ENCODE assay signal across 1 cellular context in the genomic region with DNA sequence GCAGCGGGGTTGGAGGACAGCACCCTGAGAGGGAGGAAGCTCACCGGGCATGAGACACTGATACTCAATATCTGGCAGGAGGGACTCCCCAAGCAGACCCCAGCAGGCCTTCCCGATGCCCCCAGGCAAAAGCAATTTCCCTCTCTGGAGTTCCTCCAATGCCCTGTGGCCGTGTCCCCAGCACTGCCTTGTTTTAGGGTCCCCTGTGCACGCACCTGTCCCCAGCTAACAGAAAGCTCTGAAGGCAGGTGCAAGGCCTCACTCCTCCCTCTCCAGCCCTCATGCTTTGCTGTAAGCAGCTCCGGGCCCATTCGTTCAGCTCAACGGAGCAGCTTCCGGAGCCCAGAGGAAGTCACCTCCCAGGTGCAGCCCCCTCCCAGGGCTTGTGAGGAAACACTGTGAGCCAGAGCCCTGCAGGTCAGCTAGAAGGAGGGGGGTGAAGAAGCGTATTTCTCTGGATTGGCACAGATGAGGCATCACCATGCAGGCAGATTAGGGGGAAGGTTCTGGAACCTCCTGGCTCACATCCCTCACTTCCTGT.
TF ChIP-seq lines count a peak whose summit lies in the region.

No MANE protein-coding gene starts in this region.

TF ChIP-seq in HepG2, 621 proteins besides CTCF, POLR2A, EP300 and RAD21 (continued from another document):
- TF ChIP-seq ZNF687 (CRISPR knock-in tag; IDR thresholded peaks at IDR 0.05) (peak; percentile 58), HNRNPUL1 (IDR thresholded peaks at IDR 0.05; ENCODE audit: low read depth, low read length) (no peak), E2F1 (CRISPR knock-in tag; IDR thresholded peaks at IDR 0.05) (no peak), ZNF335 (CRISPR knock-in tag; IDR thresholded peaks at IDR 0.05) (no peak), HOXA5 (CRISPR knock-in tag; IDR thresholded peaks at IDR 0.05) (no peak), ZNF672 (CRISPR knock-in tag; IDR thresholded peaks at IDR 0.05) (0 out of 2 replicates have a peak, but pooled peaks have one; percentile 18), ZNF274 (CRISPR knock-in tag; IDR thresholded peaks at IDR 0.05) (peak; percentile 61; the same call in 1 of the 2 replicates), ZNF746 (CRISPR knock-in tag; IDR thresholded peaks at IDR 0.05) (no peak), NFE2 (CRISPR knock-in tag; IDR thresholded peaks at IDR 0.05) (no peak), ZNF768 (CRISPR knock-in tag; IDR thresholded peaks at IDR 0.05) (no peak), CCAR2 (optimal IDR thresholded peaks at IDR 0.05; ENCODE audit: low read depth, low read length) (no peak), TBL1XR1 (IDR thresholded peaks at IDR 0.05; ENCODE audit: borderline replicate concordance, low read length, partially characterized antibody) (no peak), TARDBP (CRISPR knock-in tag; IDR thresholded peaks at IDR 0.05) (no peak), CBX5 (CRISPR knock-in tag; IDR thresholded peaks at IDR 0.05; ENCODE audit: borderline replicate concordance) (no peak), GPN1 (CRISPR knock-in tag; IDR thresholded peaks at IDR 0.05; ENCODE audit: borderline replicate concordance) (no peak), ZNF124 (CRISPR knock-in tag; IDR thresholded peaks at IDR 0.05) (no peak), CSRNP2 (CRISPR knock-in tag; conservative IDR thresholded peaks at IDR 0.05; ENCODE audit: low read depth) (0 out of 2 replicates have a peak, but pooled peaks have one; percentile 12), ZNF224 (CRISPR knock-in tag; IDR thresholded peaks at IDR 0.05) (0 out of 2 replicates have a peak, but pooled peaks have one; percentile 5), ZNF572 (CRISPR knock-in tag; IDR thresholded peaks at IDR 0.05) (no peak), POLR2AphosphoS5 (IDR thresholded peaks at IDR 0.05; ENCODE audit: low read depth, low read length) (no peak), TBP (CRISPR knock-in tag; IDR thresholded peaks at IDR 0.05) (no peak), ZNF430 (CRISPR knock-in tag; IDR thresholded peaks at IDR 0.05) (no peak), HMG20B (CRISPR knock-in tag; conservative IDR thresholded peaks at IDR 0.05) (no peak), FOXC1 (CRISPR knock-in tag; IDR thresholded peaks at IDR 0.05; ENCODE audit: borderline replicate concordance) (0 out of 2 replicates have a peak, but pooled peaks have one; percentile 16), NFE2L2 (IDR thresholded peaks at IDR 0.05; ENCODE audit: low read length) (no peak), ZNF558 (CRISPR knock-in tag; IDR thresholded peaks at IDR 0.05; ENCODE audit: borderline replicate concordance) (no peak), HES4 (CRISPR knock-in tag; IDR thresholded peaks at IDR 0.05; ENCODE audit: borderline replicate concordance) (0 out of 2 replicates have a peak, but pooled peaks have one; percentile 15), RELA (CRISPR knock-in tag; IDR thresholded peaks at IDR 0.05) (no peak), ZNF639 (CRISPR knock-in tag; conservative IDR thresholded peaks at IDR 0.05) (no peak), FIP1L1 (IDR thresholded peaks at IDR 0.05; ENCODE audit: borderline replicate concordance, insufficient read depth, low read depth, low read length) (no peak), IRF2 (CRISPR knock-in tag; IDR thresholded peaks at IDR 0.05) (no peak), SP2 (CRISPR knock-in tag; IDR thresholded peaks at IDR 0.05) (no peak), ZNF616 (CRISPR knock-in tag; IDR thresholded peaks at IDR 0.05; ENCODE audit: low read depth) (no peak), MAFF (IDR thresholded peaks at IDR 0.05; ENCODE audit: low read depth, low read length) (no peak), ELF3 (CRISPR knock-in tag; IDR thresholded peaks at IDR 0.05) (no peak), THYN1 (CRISPR knock-in tag; IDR thresholded peaks at IDR 0.05; ENCODE audit: borderline replicate concordance, low read depth) (no peak), THAP11 (CRISPR knock-in tag; IDR thresholded peaks at IDR 0.05) (no peak), BRCA1 (CRISPR knock-in tag; IDR thresholded peaks at IDR 0.05) (no peak), DDIT3 (CRISPR knock-in tag; IDR thresholded peaks at IDR 0.05) (no peak), SNRNP70 (IDR thresholded peaks at IDR 0.05; ENCODE audit: low read depth, low read length) (no peak)
- TF ChIP-seq, protein P1, sequence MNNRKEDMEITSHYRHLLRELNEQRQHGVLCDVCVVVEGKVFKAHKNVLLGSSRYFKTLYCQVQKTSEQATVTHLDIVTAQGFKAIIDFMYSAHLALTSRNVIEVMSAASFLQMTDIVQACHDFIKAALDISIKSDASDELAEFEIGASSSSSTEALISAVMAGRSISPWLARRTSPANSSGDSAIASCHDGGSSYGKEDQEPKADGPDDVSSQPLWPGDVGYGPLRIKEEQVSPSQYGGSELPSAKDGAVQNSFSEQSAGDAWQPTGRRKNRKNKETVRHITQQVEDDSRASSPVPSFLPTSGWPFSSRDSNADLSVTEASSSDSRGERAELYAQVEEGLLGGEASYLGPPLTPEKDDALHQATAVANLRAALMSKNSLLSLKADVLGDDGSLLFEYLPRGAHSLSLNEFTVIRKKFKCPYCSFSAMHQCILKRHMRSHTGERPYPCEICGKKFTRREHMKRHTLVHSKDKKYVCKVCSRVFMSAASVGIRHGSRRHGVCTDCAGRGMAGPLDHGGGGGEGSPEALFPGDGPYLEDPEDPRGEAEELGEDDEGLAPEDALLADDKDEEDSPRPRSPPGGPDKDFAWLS (CRISPR knock-in tag; IDR thresholded peaks at IDR 0.05; ENCODE audit: borderline replicate concordance): no peak
- TF ChIP-seq, protein P2, sequence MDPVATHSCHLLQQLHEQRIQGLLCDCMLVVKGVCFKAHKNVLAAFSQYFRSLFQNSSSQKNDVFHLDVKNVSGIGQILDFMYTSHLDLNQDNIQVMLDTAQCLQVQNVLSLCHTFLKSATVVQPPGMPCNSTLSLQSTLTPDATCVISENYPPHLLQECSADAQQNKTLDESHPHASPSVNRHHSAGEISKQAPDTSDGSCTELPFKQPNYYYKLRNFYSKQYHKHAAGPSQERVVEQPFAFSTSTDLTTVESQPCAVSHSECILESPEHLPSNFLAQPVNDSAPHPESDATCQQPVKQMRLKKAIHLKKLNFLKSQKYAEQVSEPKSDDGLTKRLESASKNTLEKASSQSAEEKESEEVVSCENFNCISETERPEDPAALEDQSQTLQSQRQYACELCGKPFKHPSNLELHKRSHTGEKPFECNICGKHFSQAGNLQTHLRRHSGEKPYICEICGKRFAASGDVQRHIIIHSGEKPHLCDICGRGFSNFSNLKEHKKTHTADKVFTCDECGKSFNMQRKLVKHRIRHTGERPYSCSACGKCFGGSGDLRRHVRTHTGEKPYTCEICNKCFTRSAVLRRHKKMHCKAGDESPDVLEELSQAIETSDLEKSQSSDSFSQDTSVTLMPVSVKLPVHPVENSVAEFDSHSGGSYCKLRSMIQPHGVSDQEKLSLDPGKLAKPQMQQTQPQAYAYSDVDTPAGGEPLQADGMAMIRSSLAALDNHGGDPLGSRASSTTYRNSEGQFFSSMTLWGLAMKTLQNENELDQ (CRISPR knock-in tag; IDR thresholded peaks at IDR 0.05; ENCODE audit: borderline replicate concordance): no peak
- TF ChIP-seq, protein P3, sequence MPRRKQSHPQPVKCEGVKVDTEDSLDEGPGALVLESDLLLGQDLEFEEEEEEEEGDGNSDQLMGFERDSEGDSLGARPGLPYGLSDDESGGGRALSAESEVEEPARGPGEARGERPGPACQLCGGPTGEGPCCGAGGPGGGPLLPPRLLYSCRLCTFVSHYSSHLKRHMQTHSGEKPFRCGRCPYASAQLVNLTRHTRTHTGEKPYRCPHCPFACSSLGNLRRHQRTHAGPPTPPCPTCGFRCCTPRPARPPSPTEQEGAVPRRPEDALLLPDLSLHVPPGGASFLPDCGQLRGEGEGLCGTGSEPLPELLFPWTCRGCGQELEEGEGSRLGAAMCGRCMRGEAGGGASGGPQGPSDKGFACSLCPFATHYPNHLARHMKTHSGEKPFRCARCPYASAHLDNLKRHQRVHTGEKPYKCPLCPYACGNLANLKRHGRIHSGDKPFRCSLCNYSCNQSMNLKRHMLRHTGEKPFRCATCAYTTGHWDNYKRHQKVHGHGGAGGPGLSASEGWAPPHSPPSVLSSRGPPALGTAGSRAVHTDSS (CRISPR knock-in tag; conservative IDR thresholded peaks at IDR 0.05): no peak
- TF ChIP-seq, protein P4, sequence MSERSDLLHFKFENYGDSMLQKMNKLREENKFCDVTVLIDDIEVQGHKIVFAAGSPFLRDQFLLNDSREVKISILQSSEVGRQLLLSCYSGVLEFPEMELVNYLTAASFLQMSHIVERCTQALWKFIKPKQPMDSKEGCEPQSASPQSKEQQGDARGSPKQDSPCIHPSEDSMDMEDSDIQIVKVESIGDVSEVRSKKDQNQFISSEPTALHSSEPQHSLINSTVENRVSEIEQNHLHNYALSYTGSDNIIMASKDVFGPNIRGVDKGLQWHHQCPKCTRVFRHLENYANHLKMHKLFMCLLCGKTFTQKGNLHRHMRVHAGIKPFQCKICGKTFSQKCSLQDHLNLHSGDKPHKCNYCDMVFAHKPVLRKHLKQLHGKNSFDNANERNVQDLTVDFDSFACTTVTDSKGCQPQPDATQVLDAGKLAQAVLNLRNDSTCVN (CRISPR knock-in tag; IDR thresholded peaks at IDR 0.05; ENCODE audit: borderline replicate concordance): no peak
- TF ChIP-seq, protein P5, sequence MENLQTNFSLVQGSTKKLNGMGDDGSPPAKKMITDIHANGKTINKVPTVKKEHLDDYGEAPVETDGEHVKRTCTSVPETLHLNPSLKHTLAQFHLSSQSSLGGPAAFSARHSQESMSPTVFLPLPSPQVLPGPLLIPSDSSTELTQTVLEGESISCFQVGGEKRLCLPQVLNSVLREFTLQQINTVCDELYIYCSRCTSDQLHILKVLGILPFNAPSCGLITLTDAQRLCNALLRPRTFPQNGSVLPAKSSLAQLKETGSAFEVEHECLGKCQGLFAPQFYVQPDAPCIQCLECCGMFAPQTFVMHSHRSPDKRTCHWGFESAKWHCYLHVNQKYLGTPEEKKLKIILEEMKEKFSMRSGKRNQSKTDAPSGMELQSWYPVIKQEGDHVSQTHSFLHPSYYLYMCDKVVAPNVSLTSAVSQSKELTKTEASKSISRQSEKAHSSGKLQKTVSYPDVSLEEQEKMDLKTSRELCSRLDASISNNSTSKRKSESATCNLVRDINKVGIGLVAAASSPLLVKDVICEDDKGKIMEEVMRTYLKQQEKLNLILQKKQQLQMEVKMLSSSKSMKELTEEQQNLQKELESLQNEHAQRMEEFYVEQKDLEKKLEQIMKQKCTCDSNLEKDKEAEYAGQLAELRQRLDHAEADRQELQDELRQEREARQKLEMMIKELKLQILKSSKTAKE (CRISPR knock-in tag; IDR thresholded peaks at IDR 0.05; ENCODE audit: borderline replicate concordance): no peak
